In genomic region chr2:42793314-42794270, GRCh38 we compare ENCODE assay signal across 10 cellular contexts. TPM values are rescaled to one million over a fixed set of nuclear protein-coding genes. Genes with fewer than 3 reads are reported as not detected.
DNase-seq lines count a peak whose midpoint lies in the region; ATAC-seq, FAIRE-seq and TF ChIP-seq lines count a peak whose summit lies in the region.
"Had no signal": no experiment of that assay in that cellular context is flagged by ENCODE, and none has a peak within 500 bp of the region (broad histone marks: within the 10 kb centered on the region; RNA-seq: fewer than 3 reads in every experiment).

No MANE protein-coding gene starts in this region.

- WGBS in H1 (ENCODE audit: extremely low coverage in 1 of 2, insufficient coverage in 1 of 2, insufficient read length in 1 of 2, insufficient replicate concordance in 2 of 2, low coverage in 1 of 2, low lambda C conversion rate in 2 of 2, missing lambda C conversion rate in 1 of 2), 2 experiments: 31% methylated on average over 24 of the region's 24 CpGs; no CpG with 5 or more reads in 1 of the 2 experiments

- H3K79me1 ChIP-seq in H1 (ENCODE audit: low read depth, low read length): no peaks in the 10 kb centered on the region

- H3K79me2 ChIP-seq in H1 (ENCODE audit: control insufficient read depth in 1 of 2, insufficient read depth in 2 of 2, low read length in 2 of 2) (no peaks in the 10 kb centered on the region), PC-9 (ENCODE audit: low read depth) (no peaks in the 10 kb centered on the region)

- no peak overlapping the region for H2BK5ac ChIP-seq in H1 (ENCODE audit: low read depth, low read length)

- H3K9me3 ChIP-seq in H1 (ENCODE audit: insufficient read depth in 2 of 2, low read depth in 1 of 2, low read length in 1 of 2): no peaks in the 10 kb centered on the region
- no peaks in the 10 kb centered on the region for H3K9me3 ChIP-seq in mucosa of stomach (ENCODE audit: control insufficient read depth, low read length)
- H3K9me3 ChIP-seq in PC-9 (ENCODE audit: insufficient read depth, low read depth): no peaks in the 10 kb centered on the region

- H3K23me2 ChIP-seq in H1 (ENCODE audit: low read depth, low read length): peaks cover 9% of the 10 kb centered on the region; the same call in 1 of the 2 replicates

- no peak overlapping the region for H3K4ac ChIP-seq in H1 (replicated peaks; ENCODE audit: insufficient read length, low read depth, low read length)

- H3K4me1 ChIP-seq in H1 (replicated peaks in 1 of 4; ENCODE audit: control insufficient read depth in 3 of 4, insufficient read depth in 4 of 4, low read length in 3 of 4) (peaks cover 2 to 6% (median 4%) of the 10 kb centered on the region in 4 experiments; a peak in 6 of 7 replicates), mucosa of stomach (ENCODE audit: control insufficient read depth, insufficient read depth, low read length) (peaks cover 12% of the 10 kb centered on the region), PC-9 (replicated peaks; ENCODE audit: insufficient read depth) (no peaks in the 10 kb centered on the region)

- no peaks in the 10 kb centered on the region for H3K36me3 Mint-ChIP-seq in stimulated activated naive CD8-positive, alpha-beta T cell treated with anti-CD3 and anti-CD28 coated beads, Interleukin-15, Interleukin-2, amounts not matched to agents 100 ng/mL and 50 ng/mL, for 24 hours (ENCODE audit: low read depth)

- H2AFZ ChIP-seq in H1 (ENCODE audit: low read length): 0 out of 2 replicates have a peak overlapping the region, but pooled peaks have one; percentile 6
- H2AFZ ChIP-seq in PC-9: no peak overlapping the region

- H3K27ac Mint-ChIP-seq in stimulated activated naive CD8-positive, alpha-beta T cell treated with anti-CD3 and anti-CD28 coated beads, Interleukin-15, Interleukin-2, amounts not matched to agents 100 ng/mL and 50 ng/mL, for 24 hours: peak overlapping the region; percentile 8

- ATAC-seq in stimulated activated naive CD8-positive, alpha-beta T cell treated with anti-CD3 and anti-CD28 coated beads, Interleukin-15, Interleukin-2, amounts not matched to agents 100 U/mL and 50 U/mL, for 24 hours: no peak
- no peak for ATAC-seq in HG03469 (IDR thresholded peaks at IDR 0.05; ENCODE audit: unreplicated experiment)

- H3K9me3 Mint-ChIP-seq in stimulated activated naive CD8-positive, alpha-beta T cell treated with anti-CD3 and anti-CD28 coated beads, Interleukin-15, Interleukin-2, amounts not matched to agents 100 ng/mL and 50 ng/mL, for 24 hours: no peaks in the 10 kb centered on the region

- no peak for TF ChIP-seq RAD21 in H1 (IDR thresholded peaks at IDR 0.05 in 1 of 2, conservative IDR thresholded peaks at IDR 0.05 in 1 of 2; ENCODE audit: low read depth in 2 of 2, low read length in 2 of 2)

- peaks cover 0 to 18% (median 14%) of the 10 kb centered on the region in 4 experiments; a peak in 6 of 7 replicates for H3K27me3 ChIP-seq in H1 (replicated peaks in 1 of 4; ENCODE audit: control insufficient read depth in 3 of 4, extremely low read depth in 1 of 4, insufficient read depth in 3 of 4, low read length in 3 of 4)
- peaks cover 19% of the 10 kb centered on the region for H3K27me3 ChIP-seq in mucosa of stomach (ENCODE audit: control insufficient read depth, insufficient read depth, low read length)
- no peaks in the 10 kb centered on the region for H3K27me3 ChIP-seq in PC-9 (ENCODE audit: insufficient read depth, low read depth)

- 0 out of 2 replicates have a peak overlapping the region, but pooled peaks have one; percentile 48 for H4K8ac ChIP-seq in H1 (ENCODE audit: extremely low read depth, insufficient read depth, low read length)

- H2BK12ac ChIP-seq in H1 (ENCODE audit: low read depth, low read length): peak overlapping the region; percentile 81

- no peak overlapping the region for H2AK5ac ChIP-seq in H1 (ENCODE audit: low read depth, low read length)

- no peaks in the 10 kb centered on the region for H3K9me2 ChIP-seq in PC-9 (ENCODE audit: insufficient read depth)

- BruUV-seq in PC-9 (replicated peaks; lab: Mats Ljungman, UMichigan): no TSS peak

- no peak overlapping the region for H4K5ac ChIP-seq in H1 (ENCODE audit: insufficient read length, low read depth, low read length)

- CTCF ChIA-PET in H1 (lab: Charles Lee; ENCODE audit: partially characterized antibody) (interaction anchor here (0.6 to 2.2 kb wide), 17 partner anchors 9 to 805 kb away, joined by 3 to 9 read pairs (median 4); no protein-coding TSS in a partner anchor), PC-9 (lab: Charles Lee) (interaction anchor here (0.5 to 0.6 kb wide), 2 partner anchors 178 to 183 kb away, joined by 3 read pairs; no protein-coding TSS in a partner anchor)

- peaks cover 31% of the 10 kb centered on the region for H3K27me3 Mint-ChIP-seq in stimulated activated naive CD8-positive, alpha-beta T cell treated with anti-CD3 and anti-CD28 coated beads, Interleukin-15, Interleukin-2, amounts not matched to agents 100 ng/mL and 50 ng/mL, for 24 hours

- peak overlapping the region; percentile 70 to 89 for H3K4me2 ChIP-seq in H1 (ENCODE audit: insufficient read depth in 1 of 2, low read depth in 2 of 2, low read length in 2 of 2)
- no peak overlapping the region for H3K4me2 ChIP-seq in PC-9

- H2BK20ac ChIP-seq in H1 (ENCODE audit: low read length): no peak overlapping the region

- no peak overlapping the region for H4K91ac ChIP-seq in H1 (replicated peaks; ENCODE audit: insufficient read length, low read length)

- no peak for TF ChIP-seq CTCF in H1 (IDR thresholded peaks at IDR 0.05; ENCODE audit: control extremely low read depth in 1 of 3, insufficient read depth in 1 of 3, low read depth in 1 of 3, low read length in 3 of 3)
- TF ChIP-seq CTCF in PC-9 (conservative IDR thresholded peaks at IDR 0.05): no peak

- H2BK120ac ChIP-seq in H1 (replicated peaks; ENCODE audit: low read depth, low read length): no peak overlapping the region

- FAIRE-seq in H1 (lab: Jason Lieb, UNC): no peak

- H3K56ac ChIP-seq in H1 (replicated peaks; ENCODE audit: insufficient read length, low read depth, low read length): no peak overlapping the region

- H3K4me3 ChIP-seq in H1 (ENCODE audit: extremely low read depth in 1 of 4, insufficient read depth in 2 of 4, low read depth in 3 of 4, low read length in 4 of 4) (peak overlapping the region; percentile 61 to 75 (median 69)), mucosa of stomach (ENCODE audit: low read length) (peak overlapping the region; percentile 25), PC-9 (no peak overlapping the region)

- TF ChIP-seq POLR2A in H1 (IDR thresholded peaks at IDR 0.05; ENCODE audit: control extremely low read depth in 1 of 2, low read depth in 2 of 2, low read length in 2 of 2): no peak

- no peak for DNase-seq in stimulated activated naive CD8-positive, alpha-beta T cell treated with anti-CD3 and anti-CD28 coated beads, Interleukin-15, Interleukin-2, amounts not matched to agents 100 U/mL and 50 U/mL, for 24 hours
- no peak for DNase-seq in H1 (ENCODE audit: low read depth in 1 of 2, low spot score in 2 of 2)
- DNase-seq in PC-9: no peak
- DNase-seq in amniotic stem cell (lab: John Stamatoyannopoulos, UW): no peak
- no peak for DNase-seq in RPMI8226
- DNase-seq: DMS 273 treated with DMSO at 0.1 percent for 48 hours, NCI-H774 had no signal

- H3K23ac ChIP-seq in H1 (ENCODE audit: insufficient read length): no peak overlapping the region

- POLR2A ChIA-PET in H1 (lab: Charles Lee; ENCODE audit: partially characterized antibody) (interaction anchor here (1.1 to 5.9 kb wide), 4 partner anchors 14 to 29 kb away, joined by 3 to 61 read pairs (median 5); no protein-coding TSS in a partner anchor), PC-9 (lab: Charles Lee; ENCODE audit: unreplicated experiment) (no interaction called here)

- H3K18ac ChIP-seq in H1 (ENCODE audit: extremely low read depth, low read length): peak overlapping the region; percentile 91

- peak overlapping the region in 2 of 4 experiments; percentile 39 to 42; a peak in 3 of 7 replicates for H3K9ac ChIP-seq in H1 (replicated peaks in 1 of 4; ENCODE audit: extremely low read depth in 1 of 4, low read depth in 3 of 4, low read length in 3 of 4)
- H3K9ac ChIP-seq in mucosa of stomach (ENCODE audit: low read length): peak overlapping the region; percentile 69

- H3K27ac ChIP-seq in H1 (ENCODE audit: low read depth, low read length) (no peak overlapping the region), PC-9 (no peak overlapping the region)

- H3K4me1 Mint-ChIP-seq in stimulated activated naive CD8-positive, alpha-beta T cell treated with anti-CD3 and anti-CD28 coated beads, Interleukin-15, Interleukin-2, amounts not matched to agents 100 ng/mL and 50 ng/mL, for 24 hours (ENCODE audit: low read depth): peaks cover 58% of the 10 kb centered on the region

- H3K14ac ChIP-seq in H1 (ENCODE audit: insufficient read length): no peak overlapping the region

- peak overlapping the region; percentile 63 for H3K4me3 Mint-ChIP-seq in stimulated activated naive CD8-positive, alpha-beta T cell treated with anti-CD3 and anti-CD28 coated beads, Interleukin-15, Interleukin-2, amounts not matched to agents 100 ng/mL and 50 ng/mL, for 24 hours

- no peaks in the 10 kb centered on the region for H3F3A ChIP-seq in PC-9 (ENCODE audit: insufficient read depth, low read depth)

- H3K36me3 ChIP-seq in H1 (ENCODE audit: control insufficient read depth in 2 of 4, insufficient read depth in 4 of 4, low read length in 3 of 4) (no peaks in the 10 kb centered on the region), mucosa of stomach (ENCODE audit: control insufficient read depth, insufficient read depth, low read length) (no peaks in the 10 kb centered on the region), PC-9 (ENCODE audit: low read depth) (no peaks in the 10 kb centered on the region)

- H4K20me1 ChIP-seq in H1 (replicated peaks in 1 of 2; ENCODE audit: control insufficient read depth in 1 of 2, insufficient read depth in 2 of 2, low read length in 2 of 2): no peaks in the 10 kb centered on the region
- no peaks in the 10 kb centered on the region for H4K20me1 ChIP-seq in PC-9 (ENCODE audit: insufficient read depth)

- no peak for TF ChIP-seq EP300 in H1 (IDR thresholded peaks at IDR 0.05; ENCODE audit: borderline replicate concordance in 1 of 2, low read depth in 2 of 2, low read length in 2 of 2)

- H2BK15ac ChIP-seq in H1 (ENCODE audit: low read length): peak overlapping the region; percentile 46; the same call in 1 of the 2 replicates

- intact Hi-C loops in PC-9 (cut with micrococcal nuclease; ENCODE audit: unreplicated experiment): no loop called here

RNA-seq across cellular contexts. Expression of gene HAAO, which starts 1.2 kb away (rescaled TPM):
- total RNA-seq in H1 (2021; fragmentation: NEBNext Ultra II Directional; extraction: Animal tissue kit (Norgen Biotek cat#: 25700)): 2.5 and 3.2 TPM in 2 replicates
- 7.0 and 9.5 TPM in 2 replicates for polyA plus RNA-seq in H1 (2011; rRNA removed)
- polyA plus RNA-seq in H1 (2011; cell fraction: cytosol; rRNA removed): 5.4 TPM
- 12.8 TPM for polyA plus RNA-seq in H1 (2011; cell fraction: nucleus; rRNA removed)
- polyA plus RNA-seq in H1 (2012, experiment 1 of 2): 2.2 to 6.4 TPM (median 4.5 TPM) in 4 replicates
- 2.6 TPM for polyA plus RNA-seq in H1 (2012, experiment 2 of 2)
- 1.8 TPM for polyA plus RNA-seq in H1 (2013, experiment 1 of 2)
- 1.7 TPM for polyA plus RNA-seq in H1 (2013, experiment 2 of 2)
- polyA minus RNA-seq in H1 (2011; rRNA and poly(A)+ RNA removed): 3.3 and 5.6 TPM in 2 replicates
- polyA minus RNA-seq in H1 (2011; cell fraction: cytosol; rRNA and poly(A)+ RNA removed): 1.4 TPM
- polyA minus RNA-seq in H1 (2011; cell fraction: nucleus; rRNA and poly(A)+ RNA removed): 5.7 TPM
- 0.73 TPM in 1 of 2 replicates, not detected in the other for total RNA-seq in PC-9 (2021)

RNA-seq across cellular contexts. Expression of gene OXER1, which starts 29.7 kb away (rescaled TPM):
- total RNA-seq in H1 (2021; fragmentation: NEBNext Ultra II Directional; extraction: Animal tissue kit (Norgen Biotek cat#: 25700)): 1.2 and 1.3 TPM in 2 replicates
- 2.9 and 3.7 TPM in 2 replicates for polyA plus RNA-seq in H1 (2011; rRNA removed)
- polyA plus RNA-seq in H1 (2011; cell fraction: cytosol; rRNA removed): 1.8 TPM
- 6.2 TPM for polyA plus RNA-seq in H1 (2011; cell fraction: nucleus; rRNA removed)
- polyA plus RNA-seq in H1 (2012, experiment 1 of 2): 1.3 to 2.9 TPM (median 2.4 TPM) in 4 replicates
- polyA plus RNA-seq in H1 (2012, experiment 2 of 2): 0.71 TPM
- polyA plus RNA-seq in H1 (2013, experiment 1 of 2): 0.65 TPM
- 0.46 TPM for polyA plus RNA-seq in H1 (2013, experiment 2 of 2)
- polyA minus RNA-seq in H1 (2011; rRNA and poly(A)+ RNA removed): 1.0 and 1.8 TPM in 2 replicates
- polyA minus RNA-seq in H1 (2011; cell fraction: cytosol; rRNA and poly(A)+ RNA removed): 0.81 TPM
- 2.7 TPM for polyA minus RNA-seq in H1 (2011; cell fraction: nucleus; rRNA and poly(A)+ RNA removed)
- total RNA-seq in PC-9 (2021): not detected in 2 replicates
